Comparison of ENCODE assay signal across 16 cellular contexts in the genomic region with DNA sequence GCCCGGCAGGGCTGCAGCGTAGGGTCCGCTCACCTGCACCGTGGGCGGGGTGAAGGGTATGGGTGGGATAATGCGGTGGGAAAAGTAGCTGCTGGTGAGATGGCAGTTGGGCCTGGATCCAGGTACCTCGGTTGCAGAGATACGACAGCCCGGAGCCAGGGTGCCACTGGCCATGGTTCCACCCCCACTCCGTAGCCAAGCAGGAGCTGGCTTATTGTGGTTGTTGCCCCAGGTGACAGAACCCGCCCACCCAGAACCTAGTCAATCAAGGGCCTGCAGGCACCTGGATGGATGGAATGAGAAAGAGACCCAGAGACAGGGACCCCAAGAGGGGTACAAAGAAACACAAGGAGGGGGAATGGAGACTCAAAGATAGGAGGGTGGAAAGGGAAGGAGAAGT. TPM values are rescaled to one million over a fixed set of nuclear protein-coding genes. Genes with fewer than 3 reads are reported as not detected.
DNase-seq lines count a peak whose midpoint lies in the region; ATAC-seq, FAIRE-seq and TF ChIP-seq lines count a peak whose summit lies in the region.
"Had no signal": no experiment of that assay in that cellular context is flagged by ENCODE, and none has a peak within 500 bp of the region (broad histone marks: within the 10 kb centered on the region; RNA-seq: fewer than 3 reads in every experiment).

No MANE protein-coding gene starts in this region.

- H3K27me3 ChIP-seq in pancreas (no peaks in the 10 kb centered on the region), ovary (no peaks in the 10 kb centered on the region)

- DNase-seq in NCI-H748 (lab: John Stamatoyannopoulos, UW; ENCODE audit: unreplicated experiment) (peak; percentile 39), NCI-H748 treated with DMSO at 0.1 percent for 48 hours (lab: John Stamatoyannopoulos, UW) (no peak), HK-2 (ENCODE audit: unreplicated experiment) (peak; percentile 60), pancreas (peak; percentile 74 to 88 (median 78)), ovary (no peak), NCI-H1417 treated with DMSO at 0.1 percent for 48 hours (lab: John Stamatoyannopoulos, UW) (no peak), NCI-H524 (lab: John Stamatoyannopoulos, UW) (no peak)
- no peak for DNase-seq in central memory CD8-positive, alpha-beta T cell (ENCODE audit: low spot score in 2 of 2)
- DNase-seq: COR-L47; foreskin fibroblast; NCI-H1105; NCI-H446 treated with DMSO at 0.1 percent for 48 hours; stimulated activated CD4-positive, alpha-beta T cell treated with anti-CD3 and anti-CD28 coated beads, Interleukin-4, amount 100 ng/mL, for 24 hours had no signal

- H3K4me3 ChIP-seq in pancreas (peak overlapping the region in 2 of 4 donors; percentile 47 to 56), ovary (no peak overlapping the region)

- H3K9me3 ChIP-seq in pancreas (no peaks in the 10 kb centered on the region), ovary (no peaks in the 10 kb centered on the region)
- H3K9me3 ChIP-seq: tibial nerve had no signal

- ATAC-seq in central memory CD8-positive, alpha-beta T cell (replicated peaks; ENCODE audit: extremely low read depth, poor library complexity, severe bottlenecking) = no peak
- ATAC-seq in pancreas = peak; percentile 70 to 74 (median 71)

- WGBS in pancreas, 2 donors = 18 to 25% methylated on average over 11 of the region's 11 CpGs
- 69 to 79% (median 73%) methylated on average over 11 of the region's 11 CpGs for WGBS in ovary, 3 donors

- H3K4me3 Mint-ChIP-seq in central memory CD8-positive, alpha-beta T cell = peak overlapping the region; percentile 85

- no peak for TF ChIP-seq POLR2A in ovary (IDR thresholded peaks at IDR 0.05)

- no peaks in the 10 kb centered on the region for H3K9me3 Mint-ChIP-seq in central memory CD8-positive, alpha-beta T cell
- H3K9me3 Mint-ChIP-seq: activated CD8-positive, alpha-beta T cell treated with anti-CD3 and anti-CD28 coated beads for 36 hours had no signal

- intact Hi-C loops in pancreas (cut with DNase I) (no loop called here), ovary (cut with DNase I) (no loop called here)

- H3K27ac Mint-ChIP-seq in central memory CD8-positive, alpha-beta T cell (ENCODE audit: low read depth) = no peak overlapping the region

- peak overlapping the region in 1 of 4 donors; percentile 46 for H3K27ac ChIP-seq in pancreas
- no peak overlapping the region for H3K27ac ChIP-seq in ovary
- H3K27ac ChIP-seq: tibial nerve had no signal

- peaks cover 25% of the 10 kb centered on the region for H3K4me1 Mint-ChIP-seq in central memory CD8-positive, alpha-beta T cell

- TF ChIP-seq CTCF in pancreas (IDR thresholded peaks at IDR 0.05) (no peak), ovary (IDR thresholded peaks at IDR 0.05) (no peak)

- H3K27me3 Mint-ChIP-seq in central memory CD8-positive, alpha-beta T cell = no peaks in the 10 kb centered on the region

- H3K4me1 ChIP-seq in pancreas (peaks cover 0 to 9% (median 3%) of the 10 kb centered on the region in 3 donors), ovary (ENCODE audit: insufficient read depth) (peaks cover 7% of the 10 kb centered on the region)

- no peak for TF ChIP-seq EP300 in ovary (IDR thresholded peaks at IDR 0.05)

- no peak for FAIRE-seq in pancreas (lab: Jason Lieb, UNC)

- no peaks in the 10 kb centered on the region for H3K36me3 ChIP-seq in pancreas
- H3K36me3 ChIP-seq in ovary = no peaks in the 10 kb centered on the region

- peaks cover 5% of the 10 kb centered on the region for H3K36me3 Mint-ChIP-seq in central memory CD8-positive, alpha-beta T cell (ENCODE audit: insufficient read depth)

RNA-seq across cellular contexts. Expression of gene LHB, which starts 3.5 kb away (rescaled TPM):
- total RNA-seq in pancreas (1 to 10 TPM in 5 of 6 donors, under 1 TPM in 1; 0.98 to 6.6 (median 3.5) TPM), ovary (not detected)
- polyA plus RNA-seq in pancreas (10 to 100 TPM; 30.1 to 54.4 TPM), ovary (not detected)
- total RNA-seq: activated CD8-positive, alpha-beta T cell treated with anti-CD3 and anti-CD28 coated beads for 36 hours; RPMI7951 had no signal

RNA-seq across cellular contexts. Expression of gene CGB3, which starts 3.8 kb away (rescaled TPM):
- total RNA-seq in pancreas (not detected), ovary (not detected)
- polyA plus RNA-seq in pancreas (not detected), ovary (not detected)
- total RNA-seq: activated CD8-positive, alpha-beta T cell treated with anti-CD3 and anti-CD28 coated beads for 36 hours; RPMI7951; tibial nerve had no signal

RNA-seq across cellular contexts. Expression of gene CGB2, which starts 11.3 kb away (rescaled TPM):
- total RNA-seq in pancreas (not detected), ovary (not detected)
- polyA plus RNA-seq in pancreas (not detected), ovary (not detected)
- total RNA-seq: activated CD8-positive, alpha-beta T cell treated with anti-CD3 and anti-CD28 coated beads for 36 hours; RPMI7951; tibial nerve had no signal

RNA-seq across cellular contexts. Expression of gene CGB1, which starts 16.4 kb away (rescaled TPM):
- total RNA-seq in pancreas (not detected), ovary (not detected)
- polyA plus RNA-seq in pancreas (not detected), ovary (not detected)
- total RNA-seq: activated CD8-positive, alpha-beta T cell treated with anti-CD3 and anti-CD28 coated beads for 36 hours; RPMI7951; tibial nerve had no signal

RNA-seq across cellular contexts. Expression of gene CGB5, which starts 23.3 kb away (rescaled TPM):
- total RNA-seq in pancreas = not detected
- not detected for polyA plus RNA-seq in pancreas
- total RNA-seq in ovary = not detected
- polyA plus RNA-seq in ovary = not detected
- total RNA-seq: activated CD8-positive, alpha-beta T cell treated with anti-CD3 and anti-CD28 coated beads for 36 hours; RPMI7951; tibial nerve had no signal

Comparison
In these comparisons a context has a peak if more than half of its experiments do, and no peak if none do; other contexts are left out.
1. DNase-seq: peak in NCI-H748 (single experiment), HK-2 (single experiment) and pancreas (6 of 6); none in NCI-H748 treated with DMSO at 0.1 percent for 48 hours (single experiment), central memory CD8-positive, alpha-beta T cell (0 of 2), ovary (0 of 5), NCI-H1417 treated with DMSO at 0.1 percent for 48 hours (single experiment) and NCI-H524 (0 of 2).